ENCODE assay signal across 8 cellular contexts in genomic region chr11:111841370-111842053, GRCh38. TPM values are rescaled to one million over a fixed set of nuclear protein-coding genes. Genes with fewer than 3 reads are reported as not detected.
A peak's percentile ranks its signal among the peaks of the same experiment; 100 is the strongest.
DNase-seq lines count a peak whose midpoint lies in the region; ATAC-seq and TF ChIP-seq lines count a peak whose summit lies in the region.

No MANE protein-coding gene starts in this region.

- no peaks in the 10 kb centered on the region for H3K27me3 Mint-ChIP-seq in activated CD8-positive, alpha-beta T cell treated with anti-CD3 and anti-CD28 coated beads for 36 hours

- H3K36me3 Mint-ChIP-seq in activated CD8-positive, alpha-beta T cell treated with anti-CD3 and anti-CD28 coated beads for 36 hours (ENCODE audit: low read depth), result peaks cover 16% of the 10 kb centered on the region

- H3K9me3 Mint-ChIP-seq in activated CD8-positive, alpha-beta T cell treated with anti-CD3 and anti-CD28 coated beads for 36 hours, result no peaks in the 10 kb centered on the region

- peak; percentile 95 for TF ChIP-seq CTCF in activated CD8-positive, alpha-beta T cell treated with anti-CD3 and anti-CD28 coated beads for 36 hours (IDR thresholded peaks at IDR 0.05)

- POLR2A ChIA-PET in activated CD8-positive, alpha-beta T cell treated with anti-CD3 and anti-CD28 coated beads for 36 hours (lab: Charles Lee), result no interaction called here

- no peak overlapping the region for H3K27ac Mint-ChIP-seq in activated CD8-positive, alpha-beta T cell treated with anti-CD3 and anti-CD28 coated beads for 36 hours

- ATAC-seq in GM18517 (IDR thresholded peaks at IDR 0.05; ENCODE audit: unreplicated experiment), result peak; percentile 70
- peak; percentile 94 for ATAC-seq in activated CD8-positive, alpha-beta T cell treated with anti-CD3 and anti-CD28 coated beads for 36 hours

- H3K4me1 Mint-ChIP-seq in activated CD8-positive, alpha-beta T cell treated with anti-CD3 and anti-CD28 coated beads for 36 hours (ENCODE audit: low read depth), result peaks cover 11% of the 10 kb centered on the region

- CTCF ChIA-PET in activated CD8-positive, alpha-beta T cell treated with anti-CD3 and anti-CD28 coated beads for 36 hours (lab: Charles Lee), result interaction anchor here (0.6 to 7.2 kb wide), 35 partner anchors 9 to 395 kb away, joined by 3 to 61 read pairs (median 5); partner anchors contain the start of genes ALG9 and PPP2R1B

- DNase-seq in 8988T, result peak; percentile 39
- peak; percentile 52 for DNase-seq in HS-5 (ENCODE audit: low read depth)
- peak; percentile 12 for DNase-seq in NK-92 (lab: John Stamatoyannopoulos, UW; ENCODE audit: unreplicated experiment)
- DNase-seq in activated CD8-positive, alpha-beta T cell treated with anti-CD3 and anti-CD28 coated beads for 36 hours, result peak; percentile 97
- DNase-seq in effector CD8-positive, alpha-beta T cell (lab: John Stamatoyannopoulos, UW), result peak; percentile 77
- peak; percentile 93 for DNase-seq in medulla oblongata (ENCODE audit: extremely low spot score)
- DNase-seq in stimulated activated CD8-positive, alpha-beta memory T cell treated with anti-CD3 and anti-CD28 coated beads, Interleukin-15, amount 100 ng/mL, for 24 hours (ENCODE audit: low read depth), result peak; percentile 85

- H3K4me3 Mint-ChIP-seq in activated CD8-positive, alpha-beta T cell treated with anti-CD3 and anti-CD28 coated beads for 36 hours, result no peak overlapping the region

- intact Hi-C loops in activated CD8-positive, alpha-beta T cell treated with anti-CD3 and anti-CD28 coated beads for 36 hours (cut with micrococcal nuclease), result loop anchor here (1.0 to 5.0 kb wide), 3 partner anchors 64 to 276 kb away; no protein-coding TSS in a partner anchor

RNA-seq across cellular contexts. Expression of gene ALG9, which starts 29.9 kb away (rescaled TPM):
- total RNA-seq in activated CD8-positive, alpha-beta T cell treated with anti-CD3 and anti-CD28 coated beads for 36 hours, result 10 to 100 TPM; 32.0 to 36.6 TPM

RNA-seq across cellular contexts. Expression of gene FDXACB1, which starts 37.5 kb away (rescaled TPM):
- total RNA-seq in activated CD8-positive, alpha-beta T cell treated with anti-CD3 and anti-CD28 coated beads for 36 hours, result 1 to 10 TPM; 6.9 to 7.1 TPM

RNA-seq across cellular contexts. Expression of gene CFAP68, which starts 37.8 kb away (rescaled TPM):
- total RNA-seq in activated CD8-positive, alpha-beta T cell treated with anti-CD3 and anti-CD28 coated beads for 36 hours, result 10 to 100 TPM; 38.6 to 39.1 TPM

Comparison
In these comparisons a context has a peak if more than half of its experiments do, and no peak if none do; other contexts are left out.
1. Peak in every context shown above with its lines: DNase-seq and ATAC-seq.
2. DNase-seq: peak in every context shown above with its lines; median percentile 97 in activated CD8-positive, alpha-beta T cell treated with anti-CD3 and anti-CD28 coated beads for 36 hours; 93 in medulla oblongata; 85 in stimulated activated CD8-positive, alpha-beta memory T cell treated with anti-CD3 and anti-CD28 coated beads, Interleukin-15, amount 100 ng/mL, for 24 hours; 77 in effector CD8-positive, alpha-beta T cell; 52 in HS-5; 39 in 8988T; 12 in NK-92.